21 cellular contexts compared by ENCODE assay signal in genomic region chr12:92978607-92979006, GRCh38.
"Had no signal": no experiment of that assay in that cellular context is flagged by ENCODE, and none has a peak within 500 bp of the region (broad histone marks: within the 10 kb centered on the region; RNA-seq: fewer than 3 reads in every experiment).

No MANE protein-coding gene starts in this region.

- H3K27me3 ChIP-seq: dorsolateral prefrontal cortex, hepatocyte, ovary, right atrium auricular region, sigmoid colon, suprapubic skin, thyroid gland, uterus had no signal

- DNase-seq: cortex of kidney; dorsolateral prefrontal cortex; effector CD8-positive, alpha-beta T cell; foreskin melanocyte; head of caudate nucleus; left colon; left ventricle myocardium superior; mesendoderm; nucleus accumbens; ovary; sigmoid colon; stimulated activated naive CD8-positive, alpha-beta T cell treated with anti-CD3 and anti-CD28 coated beads, Interleukin-15, Interleukin-2, amounts not matched to agents 100 U/mL and 50 U/mL, for 24 hours; thyroid gland; uterus had no signal

- H3K4me3 Mint-ChIP-seq: type B pancreatic cell had no signal

- ATAC-seq: left colon; left ventricle myocardium superior; naive thymus-derived CD4-positive, alpha-beta T cell; stimulated activated naive CD8-positive, alpha-beta T cell treated with anti-CD3 and anti-CD28 coated beads, Interleukin-15, Interleukin-2, amounts not matched to agents 100 U/mL and 50 U/mL, for 24 hours had no signal

- H3K4me1 ChIP-seq: right atrium auricular region, sigmoid colon, suprapubic skin, thyroid gland, uterus had no signal

- H3K27ac ChIP-seq: dorsolateral prefrontal cortex, hepatocyte, ovary, right atrium auricular region, sigmoid colon, skin epidermis, suprapubic skin, thyroid gland, uterus had no signal

- H3K27ac Mint-ChIP-seq: type B pancreatic cell had no signal

- H3K4me3 ChIP-seq: dorsolateral prefrontal cortex, hepatocyte, lung, ovary, right atrium auricular region, sigmoid colon, skin epidermis, suprapubic skin, thyroid gland, uterus had no signal

- H3K9me3 ChIP-seq: ovary, suprapubic skin, thyroid gland had no signal

- H2AFZ ChIP-seq: hepatocyte had no signal

- H3K79me2 ChIP-seq: hepatocyte had no signal

- H3K4me2 ChIP-seq: hepatocyte had no signal

- H3K27me3 Mint-ChIP-seq: type B pancreatic cell had no signal

- H3K36me3 ChIP-seq: ovary, right atrium auricular region, sigmoid colon, suprapubic skin, thyroid gland, uterus had no signal
